Comparison of ENCODE assay signal across 9 cellular contexts in the genomic region with DNA sequence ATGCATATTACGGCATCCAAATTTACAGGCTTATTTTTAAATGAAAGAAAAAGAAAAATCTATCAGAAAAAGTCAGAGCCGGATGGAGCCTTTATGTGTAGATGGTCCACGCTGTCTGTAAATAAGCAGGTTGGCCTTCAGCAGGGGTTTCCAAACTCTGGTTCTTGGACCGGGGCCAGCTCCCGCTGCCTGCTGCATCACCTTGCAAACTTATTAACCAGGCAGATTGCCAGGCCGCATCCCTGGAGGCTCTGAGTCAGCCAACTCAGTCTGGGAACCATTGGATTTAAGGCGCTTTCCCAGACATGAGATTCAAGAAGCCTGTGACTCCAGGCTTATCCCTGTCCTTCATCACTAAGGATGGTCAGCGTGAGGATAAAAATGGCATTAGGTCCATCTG.
DNase-seq lines count a peak whose midpoint lies in the region; ATAC-seq and TF ChIP-seq lines count a peak whose summit lies in the region.
"Had no signal": no experiment of that assay in that cellular context is flagged by ENCODE, and none has a peak within 500 bp of the region (broad histone marks: within the 10 kb centered on the region; RNA-seq: fewer than 3 reads in every experiment).

No MANE protein-coding gene starts in this region.

- TF ChIP-seq POLR2A in HCT116 (IDR thresholded peaks at IDR 0.05; ENCODE audit: borderline replicate concordance, extremely low read depth, insufficient read depth, insufficient read length) = no peak

- H3K4me1 Mint-ChIP-seq in activated CD4-positive, alpha-beta T cell treated with anti-CD3 and anti-CD28 coated beads for 36 hours = no peaks in the 10 kb centered on the region

- H3K36me3 ChIP-seq in HCT116 (ENCODE audit: control insufficient read depth in 1 of 2, insufficient read depth in 2 of 2, low read length in 2 of 2) (no peaks in the 10 kb centered on the region), psoas muscle (ENCODE audit: insufficient read depth in 1 of 2, low read depth in 1 of 2) (no peaks in the 10 kb centered on the region)

- H2AFZ ChIP-seq in HCT116 (ENCODE audit: low read depth, low read length, poor library complexity, severe bottlenecking) = no peak overlapping the region

- H3K27ac ChIP-seq in HCT116 (ENCODE audit: low read depth, low read length) = no peak overlapping the region
- no peak overlapping the region for H3K27ac ChIP-seq in psoas muscle

- CTCF ChIA-PET in HCT116 (lab: Charles Lee) = no interaction called here
- CTCF ChIA-PET in activated CD4-positive, alpha-beta T cell treated with anti-CD3 and anti-CD28 coated beads for 36 hours (lab: Charles Lee) = interaction anchor here (0.7 kb wide), 1 partner anchor 25 kb away, joined by 3 read pairs; no protein-coding TSS in a partner anchor

- H3K27ac Mint-ChIP-seq in activated CD4-positive, alpha-beta T cell treated with anti-CD3 and anti-CD28 coated beads for 36 hours = no peak overlapping the region

- TF ChIP-seq RAD21 in HCT116 (IDR thresholded peaks at IDR 0.05; ENCODE audit: low read depth) = 0 out of 2 replicates have a peak, but pooled peaks have one; percentile 17

- RAD21 ChIA-PET in HCT116 (lab: Charles Lee; ENCODE audit: low non-redundant PET in 1 of 2, low total read pairs in 2 of 2, uncharacterized antibody in 2 of 2, unreplicated experiment in 2 of 2) = no interaction called here

- H3K9me3 Mint-ChIP-seq in activated CD4-positive, alpha-beta T cell treated with anti-CD3 and anti-CD28 coated beads for 36 hours (ENCODE audit: low read depth) = no peaks in the 10 kb centered on the region

- H3K9ac ChIP-seq in HCT116 (ENCODE audit: low read length) = no peak overlapping the region

- ATAC-seq in HCT116 (peak; percentile 88), psoas muscle (peak in 3 of 4 donors; percentile 32 to 55 (median 49)), HG02840 (IDR thresholded peaks at IDR 0.05; ENCODE audit: low FRiP score, unreplicated experiment) (no peak), HG02571 (IDR thresholded peaks at IDR 0.05; ENCODE audit: unreplicated experiment) (no peak)
- ATAC-seq in activated CD4-positive, alpha-beta T cell treated with anti-CD3 and anti-CD28 coated beads for 36 hours = no peak

- H3K9me3 ChIP-seq in HCT116 (ENCODE audit: control insufficient read depth in 1 of 2, insufficient read depth in 1 of 2, low read depth in 1 of 2, low read length in 2 of 2) = no peaks in the 10 kb centered on the region
- no peaks in the 10 kb centered on the region for H3K9me3 ChIP-seq in psoas muscle

- H3K4me2 ChIP-seq in HCT116 (ENCODE audit: low read length) = peak overlapping the region; percentile 44

- TF ChIP-seq CTCF in HCT116 (IDR thresholded peaks at IDR 0.05 in 2 of 3, conservative IDR thresholded peaks at IDR 0.05 in 1 of 3; ENCODE audit: borderline replicate concordance in 1 of 3, insufficient read depth in 1 of 3, low read depth in 2 of 3, low read length in 2 of 3) = no peak
- TF ChIP-seq CTCF in psoas muscle (IDR thresholded peaks at IDR 0.05) = no peak

- H3K4me1 ChIP-seq in HCT116 (ENCODE audit: control insufficient read depth in 1 of 2, insufficient read depth in 2 of 2, low read length in 2 of 2) (peaks cover 0 to 9% of the 10 kb centered on the region in 2 experiments; a peak in 2 of 4 replicates), psoas muscle (peaks cover 5% of the 10 kb centered on the region)

- no peak overlapping the region for H3K4me3 Mint-ChIP-seq in activated CD4-positive, alpha-beta T cell treated with anti-CD3 and anti-CD28 coated beads for 36 hours

- H3K36me3 Mint-ChIP-seq in activated CD4-positive, alpha-beta T cell treated with anti-CD3 and anti-CD28 coated beads for 36 hours (ENCODE audit: low read depth) = no peaks in the 10 kb centered on the region

- H3K79me2 ChIP-seq in HCT116 (ENCODE audit: insufficient read depth, low read length) = no peaks in the 10 kb centered on the region

- H4K20me1 ChIP-seq in HCT116 (ENCODE audit: insufficient read depth) = no peaks in the 10 kb centered on the region

- H3K4me3 ChIP-seq in HCT116 (replicated peaks in 1 of 2; ENCODE audit: low read depth in 1 of 2, low read length in 2 of 2) (no peak overlapping the region), psoas muscle (no peak overlapping the region)

- peaks cover 2% of the 10 kb centered on the region for H3K27me3 Mint-ChIP-seq in activated CD4-positive, alpha-beta T cell treated with anti-CD3 and anti-CD28 coated beads for 36 hours

- POLR2A ChIA-PET in HCT116 (lab: Charles Lee) = no interaction called here
- POLR2A ChIA-PET in activated CD4-positive, alpha-beta T cell treated with anti-CD3 and anti-CD28 coated beads for 36 hours (lab: Charles Lee) = no interaction called here

- peak; percentile 77 for DNase-seq in HCT116 (ENCODE audit: low read depth, low spot score)
- DNase-seq in NCI-H446 treated with DMSO at 0.1 percent for 48 hours (lab: John Stamatoyannopoulos, UW) = peak; percentile 69
- DNase-seq in dermis blood vessel endothelial cell = peak; percentile 94
- peak; percentile 76 to 85 for DNase-seq in psoas muscle
- DNase-seq in GM19238 (ENCODE audit: insufficient read length, low spot score) = no peak
- no peak for DNase-seq in activated CD4-positive, alpha-beta T cell treated with anti-CD3 and anti-CD28 coated beads for 36 hours
- DNase-seq: activated effector memory CD4-positive, alpha-beta T cell treated with anti-CD3 and anti-CD28 coated beads, Interleukin-2, amount 50 U/mL, for 16 hours had no signal

- no TSS peak for BruUV-seq in HCT116 (replicated peaks; lab: Mats Ljungman, UMichigan)

- WGBS in psoas muscle, 3 donors = 60 to 62% (median 61%) methylated on average over 8 of the region's 8 CpGs

- no peaks in the 10 kb centered on the region for H3K9me2 ChIP-seq in HCT116 (ENCODE audit: insufficient read depth)

- intact Hi-C loops in HCT116 (cut with micrococcal nuclease) = no loop called here
- intact Hi-C loops in psoas muscle (cut with DNase I) = no loop called here
- intact Hi-C loops in activated CD4-positive, alpha-beta T cell treated with anti-CD3 and anti-CD28 coated beads for 36 hours (cut with DNase I, micrococcal nuclease) = no loop called here

- H3K27me3 ChIP-seq in HCT116 (ENCODE audit: insufficient read depth, low read length) (peaks cover 28% of the 10 kb centered on the region; the same call in 1 of the 2 replicates), psoas muscle (ENCODE audit: insufficient read depth in 3 of 3, low read length in 2 of 3) (no peaks in the 10 kb centered on the region)

TF ChIP-seq in HCT116, 20 proteins besides CTCF, POLR2A, EP300 and RAD21 (continues in another document):
- TF ChIP-seq ELF1 (IDR thresholded peaks at IDR 0.05; ENCODE audit: borderline replicate concordance, low read depth) (no peak), TCF7L2 (IDR thresholded peaks at IDR 0.05; ENCODE audit: borderline replicate concordance, extremely low read depth, insufficient read depth, insufficient read length) (peak; percentile 32), CBX3 (IDR thresholded peaks at IDR 0.05; ENCODE audit: low read depth) (peak; percentile 75), EZH2phosphoT487 (IDR thresholded peaks at IDR 0.05; ENCODE audit: borderline replicate concordance) (no peak), SP1 (IDR thresholded peaks at IDR 0.05; ENCODE audit: low read depth) (peak; percentile 60), FOSL1 (IDR thresholded peaks at IDR 0.05; ENCODE audit: low read depth) (peak; percentile 73), ZFX (IDR thresholded peaks at IDR 0.05) (no peak), ZNF274 (IDR thresholded peaks at IDR 0.05; ENCODE audit: low read depth, low read length) (no peak), CEBPB (IDR thresholded peaks at IDR 0.05; ENCODE audit: low read depth) (peak; percentile 48; the same call in 1 of the 2 replicates), EGR1 (IDR thresholded peaks at IDR 0.05; ENCODE audit: low read depth) (peak; percentile 12; the same call in 1 of the 2 replicates), SRF (IDR thresholded peaks at IDR 0.05; ENCODE audit: low read depth) (0 out of 2 replicates have a peak, but pooled peaks have one; percentile 10), JUND (IDR thresholded peaks at IDR 0.05) (peak; percentile 64), ATF3 (IDR thresholded peaks at IDR 0.05) (no peak; the same call in 1 of the 2 replicates), YY1 (IDR thresholded peaks at IDR 0.05; ENCODE audit: extremely low read depth, insufficient replicate concordance, low read depth, low read length) (peak; percentile 53), POLR2AphosphoS5 (IDR thresholded peaks at IDR 0.05; ENCODE audit: low read depth, low read length) (peak; percentile 56)
- TF ChIP-seq, protein P1, sequence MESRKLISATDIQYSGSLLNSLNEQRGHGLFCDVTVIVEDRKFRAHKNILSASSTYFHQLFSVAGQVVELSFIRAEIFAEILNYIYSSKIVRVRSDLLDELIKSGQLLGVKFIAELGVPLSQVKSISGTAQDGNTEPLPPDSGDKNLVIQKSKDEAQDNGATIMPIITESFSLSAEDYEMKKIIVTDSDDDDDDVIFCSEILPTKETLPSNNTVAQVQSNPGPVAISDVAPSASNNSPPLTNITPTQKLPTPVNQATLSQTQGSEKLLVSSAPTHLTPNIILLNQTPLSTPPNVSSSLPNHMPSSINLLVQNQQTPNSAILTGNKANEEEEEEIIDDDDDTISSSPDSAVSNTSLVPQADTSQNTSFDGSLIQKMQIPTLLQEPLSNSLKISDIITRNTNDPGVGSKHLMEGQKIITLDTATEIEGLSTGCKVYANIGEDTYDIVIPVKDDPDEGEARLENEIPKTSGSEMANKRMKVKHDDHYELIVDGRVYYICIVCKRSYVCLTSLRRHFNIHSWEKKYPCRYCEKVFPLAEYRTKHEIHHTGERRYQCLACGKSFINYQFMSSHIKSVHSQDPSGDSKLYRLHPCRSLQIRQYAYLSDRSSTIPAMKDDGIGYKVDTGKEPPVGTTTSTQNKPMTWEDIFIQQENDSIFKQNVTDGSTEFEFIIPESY (IDR thresholded peaks at IDR 0.05; ENCODE audit: extremely low read depth, insufficient replicate concordance, low read length) = no peak

Comparison
In these comparisons a context has a peak if more than half of its experiments do, and no peak if none do; other contexts are left out.
1. ATAC-seq: peak in HCT116 (single experiment) and psoas muscle (3 of 4); none in HG02840 (single experiment), HG02571 (single experiment) and activated CD4-positive, alpha-beta T cell treated with anti-CD3 and anti-CD28 coated beads for 36 hours (single experiment).
2. DNase-seq: peak in HCT116 (single experiment), NCI-H446 treated with DMSO at 0.1 percent for 48 hours (single experiment), dermis blood vessel endothelial cell (single experiment) and psoas muscle (2 of 2); none in GM19238 (single experiment) and activated CD4-positive, alpha-beta T cell treated with anti-CD3 and anti-CD28 coated beads for 36 hours (single experiment).